Comparison of ENCODE assay signal across 1 cellular context in the genomic region with DNA sequence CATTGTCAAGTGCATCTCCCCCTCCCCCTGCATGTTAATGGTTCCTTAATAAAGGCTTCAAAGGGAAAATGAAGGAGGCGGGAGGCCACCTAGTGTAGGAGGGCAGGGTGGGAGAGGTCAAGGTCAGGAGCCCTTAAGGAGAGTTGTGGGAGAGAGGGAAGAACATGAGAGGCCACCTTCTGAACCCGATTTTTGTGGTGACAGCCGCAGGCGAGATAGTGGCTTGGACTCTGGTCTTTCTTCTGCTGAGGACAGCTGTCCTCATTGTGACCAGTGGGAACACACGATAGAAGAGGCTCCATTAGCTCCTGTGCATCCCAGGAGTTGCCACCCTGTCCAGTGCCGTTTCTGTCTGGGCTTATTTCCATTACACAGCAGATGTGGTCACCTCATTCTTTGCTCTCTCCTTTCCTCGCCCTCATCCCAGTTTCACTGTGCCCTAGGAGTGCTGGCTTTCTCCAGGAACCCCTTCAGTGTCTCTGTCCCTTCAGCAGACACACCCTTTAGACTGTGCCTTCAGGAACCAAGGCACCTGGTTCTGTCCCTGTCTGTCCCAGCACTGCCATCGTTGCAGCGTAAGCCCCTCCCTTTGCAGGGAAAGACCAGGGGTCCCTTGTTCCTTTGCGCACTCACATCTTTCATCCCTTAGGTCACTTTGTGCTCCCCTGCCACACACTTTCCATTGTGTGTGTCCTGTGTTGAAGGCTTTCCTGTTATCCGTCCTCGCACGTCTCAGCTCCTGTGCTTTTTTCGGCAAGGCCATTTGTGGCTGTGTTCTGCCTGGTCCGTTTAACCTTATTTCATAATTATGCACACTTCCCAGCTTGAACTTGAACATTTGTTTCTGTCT.
TF ChIP-seq lines count a peak whose summit lies in the region.

No MANE protein-coding gene starts in this region.

TF ChIP-seq in endothelial cell of umbilical vein, 7 proteins besides CTCF, POLR2A, EP300 and RAD21 (continued from another document):
- TF ChIP-seq FOS (IDR thresholded peaks at IDR 0.05; ENCODE audit: borderline replicate concordance, insufficient read depth, low read length) (no peak), MYC (IDR thresholded peaks at IDR 0.05; ENCODE audit: low read depth, low read length) (no peak)
TF ChIP-seq in endothelial cell of umbilical vein: peak in this region for 1.
